In the genomic region with DNA sequence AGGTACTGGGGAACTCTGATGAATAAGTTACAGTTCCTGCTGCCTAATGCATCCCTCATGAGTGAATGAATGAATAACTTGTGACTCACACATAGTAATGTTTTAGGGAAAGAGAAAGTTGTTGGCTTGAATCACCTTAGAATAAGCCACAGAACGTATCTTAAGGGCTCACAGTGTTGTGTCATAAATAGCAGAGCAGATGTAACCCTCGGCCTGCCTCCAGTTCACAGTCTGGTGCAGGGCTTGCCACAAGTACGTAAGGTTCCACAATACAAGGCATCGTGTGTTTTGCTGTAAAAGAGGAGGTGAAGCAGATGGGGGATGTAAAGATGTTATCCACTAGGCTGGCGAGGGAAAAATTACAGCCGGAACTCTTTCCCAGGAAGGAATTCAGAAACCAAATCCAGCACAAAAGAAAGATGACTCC, we compare ENCODE assay signal across 1 cellular context.
TF ChIP-seq lines count a peak whose summit lies in the region.

No MANE protein-coding gene starts in this region.

TF ChIP-seq in GM23338, 12 proteins besides CTCF, POLR2A, EP300 and RAD21 (continued from another document):
- TF ChIP-seq, protein P1, sequence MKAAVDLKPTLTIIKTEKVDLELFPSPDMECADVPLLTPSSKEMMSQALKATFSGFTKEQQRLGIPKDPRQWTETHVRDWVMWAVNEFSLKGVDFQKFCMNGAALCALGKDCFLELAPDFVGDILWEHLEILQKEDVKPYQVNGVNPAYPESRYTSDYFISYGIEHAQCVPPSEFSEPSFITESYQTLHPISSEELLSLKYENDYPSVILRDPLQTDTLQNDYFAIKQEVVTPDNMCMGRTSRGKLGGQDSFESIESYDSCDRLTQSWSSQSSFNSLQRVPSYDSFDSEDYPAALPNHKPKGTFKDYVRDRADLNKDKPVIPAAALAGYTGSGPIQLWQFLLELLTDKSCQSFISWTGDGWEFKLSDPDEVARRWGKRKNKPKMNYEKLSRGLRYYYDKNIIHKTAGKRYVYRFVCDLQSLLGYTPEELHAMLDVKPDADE (IDR thresholded peaks at IDR 0.05): no peak
- TF ChIP-seq POLR2AphosphoS5 (IDR thresholded peaks at IDR 0.05; ENCODE audit: low read depth): no peak
- TF ChIP-seq STAT1 (IDR thresholded peaks at IDR 0.05; ENCODE audit: unreplicated experiment): no peak
- no peak for TF ChIP-seq CREB1 (CRISPR knock-in tag; IDR thresholded peaks at IDR 0.05; ENCODE audit: low read depth)
- TF ChIP-seq JUNB (IDR thresholded peaks at IDR 0.05; ENCODE audit: unreplicated experiment): no peak
- TF ChIP-seq NANOG (IDR thresholded peaks at IDR 0.05; ENCODE audit: borderline replicate concordance): no peak
- TF ChIP-seq EZH2phosphoT487 (IDR thresholded peaks at IDR 0.05; ENCODE audit: unreplicated experiment): no peak
- no peak for TF ChIP-seq EZH2 (IDR thresholded peaks at IDR 0.05; ENCODE audit: low read depth, unreplicated experiment)
- TF ChIP-seq ZNF462 (CRISPR knock-in tag; IDR thresholded peaks at IDR 0.05): no peak
- TF ChIP-seq ZNF114 (CRISPR knock-in tag; IDR thresholded peaks at IDR 0.05): no peak
